In the genomic region with DNA sequence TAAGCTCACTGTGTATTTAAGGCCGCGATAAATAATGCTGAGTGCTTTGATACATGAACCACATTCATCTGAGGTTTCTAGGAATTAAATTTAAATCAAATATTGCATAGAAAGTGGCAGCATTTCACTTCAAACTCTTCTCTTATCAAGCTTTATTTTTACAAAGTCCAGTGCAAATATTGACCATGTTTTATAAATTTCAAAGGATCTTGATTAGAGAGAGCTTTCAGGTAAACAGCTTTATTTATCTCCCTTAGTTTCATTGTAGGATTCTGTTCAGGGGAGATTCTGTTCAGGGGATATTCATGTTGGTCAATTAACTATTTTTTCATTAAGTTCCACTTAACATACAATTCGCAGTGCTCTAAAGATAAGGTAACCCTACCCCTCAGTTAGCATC, we compare ENCODE assay signal across 17 cellular contexts.
DNase-seq lines count a peak whose midpoint lies in the region; ATAC-seq, FAIRE-seq and TF ChIP-seq lines count a peak whose summit lies in the region.
"Had no signal": no experiment of that assay in that cellular context is flagged by ENCODE, and none has a peak within 500 bp of the region (broad histone marks: within the 10 kb centered on the region; RNA-seq: fewer than 3 reads in every experiment).

No MANE protein-coding gene starts in this region.

- H3K79me2 ChIP-seq in H1 (ENCODE audit: control insufficient read depth in 1 of 2, insufficient read depth in 2 of 2, low read length in 2 of 2), result no peaks in the 10 kb centered on the region

- WGBS in H1 (ENCODE audit: extremely low coverage in 1 of 2, insufficient coverage in 1 of 2, insufficient read length in 1 of 2, insufficient replicate concordance in 2 of 2, low coverage in 1 of 2, low lambda C conversion rate in 2 of 2, missing lambda C conversion rate in 1 of 2), 2 experiments, result 85% methylated on average over 3 of the region's 3 CpGs; no CpG with 5 or more reads in 1 of the 2 experiments
- WGBS in neuronal stem cell (ENCODE audit: extremely low coverage in 2 of 2, insufficient read length in 2 of 2, insufficient replicate concordance in 1 of 2), 2 donors, result no CpG with 5 or more reads among the region's 3 CpGs

- H3K27ac ChIP-seq in H1 (ENCODE audit: low read depth, low read length) (no peak overlapping the region), neuronal stem cell (replicated peaks; ENCODE audit: low read length) (no peak overlapping the region)
- H3K27ac ChIP-seq: KMS-11 had no signal

- H3K36me3 ChIP-seq in H1 (ENCODE audit: control insufficient read depth in 2 of 4, insufficient read depth in 4 of 4, low read length in 3 of 4), result no peaks in the 10 kb centered on the region
- H3K36me3 ChIP-seq in neuronal stem cell (replicated peaks in 1 of 2; ENCODE audit: control insufficient read depth in 2 of 2, insufficient read depth in 2 of 2, low read length in 2 of 2), result no peaks in the 10 kb centered on the region

- H3K23ac ChIP-seq in H1 (ENCODE audit: insufficient read length) (no peak overlapping the region), neuronal stem cell (ENCODE audit: low read depth, low read length, poor library complexity) (no peak overlapping the region)

- H3K4me3 ChIP-seq in H1 (ENCODE audit: extremely low read depth in 1 of 4, insufficient read depth in 2 of 4, low read depth in 3 of 4, low read length in 4 of 4) (no peak overlapping the region), neuronal stem cell (ENCODE audit: low read length in 2 of 2) (no peak overlapping the region)

- no peaks in the 10 kb centered on the region for H3K23me2 ChIP-seq in H1 (ENCODE audit: low read depth, low read length)

- no peak for TF ChIP-seq EP300 in H1 (IDR thresholded peaks at IDR 0.05; ENCODE audit: borderline replicate concordance in 1 of 2, low read depth in 2 of 2, low read length in 2 of 2)

- H3K9me3 ChIP-seq in H1 (ENCODE audit: insufficient read depth in 2 of 2, low read depth in 1 of 2, low read length in 1 of 2) (no peaks in the 10 kb centered on the region), neuronal stem cell (replicated peaks in 1 of 2; ENCODE audit: control insufficient read depth in 2 of 2, insufficient read depth in 1 of 2, low read depth in 1 of 2, low read length in 2 of 2) (no peaks in the 10 kb centered on the region)

- no peak overlapping the region for H3K4ac ChIP-seq in H1 (replicated peaks; ENCODE audit: insufficient read length, low read depth, low read length)
- H3K4ac ChIP-seq in neuronal stem cell (ENCODE audit: low read length), result no peak overlapping the region

- no peak overlapping the region for H4K8ac ChIP-seq in H1 (ENCODE audit: extremely low read depth, insufficient read depth, low read length)
- H4K8ac ChIP-seq in neuronal stem cell (ENCODE audit: low read depth, low read length), result no peak overlapping the region

- no peak overlapping the region for H2AK5ac ChIP-seq in H1 (ENCODE audit: low read depth, low read length)
- no peak overlapping the region for H2AK5ac ChIP-seq in neuronal stem cell (ENCODE audit: low read depth, low read length)

- ATAC-seq in HG03469 (IDR thresholded peaks at IDR 0.05; ENCODE audit: unreplicated experiment), result no peak

- TF ChIP-seq POLR2A in H54 (IDR thresholded peaks at IDR 0.05; ENCODE audit: low read depth, low read length) (no peak), H1 (IDR thresholded peaks at IDR 0.05; ENCODE audit: control extremely low read depth in 1 of 2, low read depth in 2 of 2, low read length in 2 of 2) (no peak)

- H3K4me1 ChIP-seq in H1 (replicated peaks in 1 of 4; ENCODE audit: control insufficient read depth in 3 of 4, insufficient read depth in 4 of 4, low read length in 3 of 4) (peaks cover 0 to 3% (median 2%) of the 10 kb centered on the region in 4 experiments; a peak in 4 of 7 replicates), neuronal stem cell (ENCODE audit: control insufficient read depth in 2 of 2, insufficient read depth in 1 of 2, low read depth in 1 of 2, low read length in 2 of 2) (peaks cover 2 to 5% of the 10 kb centered on the region in 2 donors)

- no peak overlapping the region for H2BK12ac ChIP-seq in H1 (ENCODE audit: low read depth, low read length)
- no peak overlapping the region for H2BK12ac ChIP-seq in neuronal stem cell (ENCODE audit: low read length)

- H3K18ac ChIP-seq in H1 (ENCODE audit: extremely low read depth, low read length) (no peak overlapping the region), neuronal stem cell (ENCODE audit: low read length) (no peak overlapping the region)

- H3K79me1 ChIP-seq in H1 (ENCODE audit: low read depth, low read length) (no peaks in the 10 kb centered on the region), neuronal stem cell (ENCODE audit: low read depth, low read length) (no peaks in the 10 kb centered on the region)

- H3K9ac ChIP-seq in H1 (replicated peaks in 1 of 4; ENCODE audit: extremely low read depth in 1 of 4, low read depth in 3 of 4, low read length in 3 of 4) (no peak overlapping the region), neuronal stem cell (ENCODE audit: low read depth, low read length, poor library complexity) (no peak overlapping the region)
- H3K9ac ChIP-seq: KMS-11 had no signal

- no peak overlapping the region for H2BK120ac ChIP-seq in H1 (replicated peaks; ENCODE audit: low read depth, low read length)
- H2BK120ac ChIP-seq in neuronal stem cell (ENCODE audit: low read depth, low read length), result no peak overlapping the region

- H2BK20ac ChIP-seq in H1 (ENCODE audit: low read length), result no peak overlapping the region

- H3K14ac ChIP-seq in H1 (ENCODE audit: insufficient read length), result no peak overlapping the region
- H3K14ac ChIP-seq in neuronal stem cell (ENCODE audit: low read length), result no peak overlapping the region

- H2AFZ ChIP-seq in H1 (ENCODE audit: low read length) (0 out of 2 replicates have a peak overlapping the region, but pooled peaks have one; percentile 25), neuronal stem cell (ENCODE audit: low read length) (peak overlapping the region; percentile 71)

- FAIRE-seq in H54 (lab: Jason Lieb, UNC) (peak; percentile 61), H1 (lab: Jason Lieb, UNC) (no peak)
- FAIRE-seq: GM19239 had no signal

- H3K56ac ChIP-seq in H1 (replicated peaks; ENCODE audit: insufficient read length, low read depth, low read length), result no peak overlapping the region

- H2BK15ac ChIP-seq in H1 (ENCODE audit: low read length), result no peak overlapping the region
- no peak overlapping the region for H2BK15ac ChIP-seq in neuronal stem cell (ENCODE audit: low read length)

- DNase-seq in NCI-H748 (lab: John Stamatoyannopoulos, UW; ENCODE audit: unreplicated experiment) (peak; percentile 37), NCI-H748 treated with DMSO at 0.1 percent for 48 hours (lab: John Stamatoyannopoulos, UW) (no peak), H54 (ENCODE audit: insufficient read length, low spot score) (no peak), H1 (ENCODE audit: low read depth in 1 of 2, low spot score in 2 of 2) (no peak), neuronal stem cell (ENCODE audit: low spot score) (no peak)
- no peak for DNase-seq in stimulated activated CD4-positive, alpha-beta T cell treated with anti-CD3 and anti-CD28 coated beads, Interleukin-4, amount 100 ng/mL, for 4 hours
- DNase-seq: C1 segment of cervical spinal cord; CD4-positive, CD25-positive, alpha-beta regulatory T cell; CD8-positive, alpha-beta memory T cell; COR-L47; DMS 273 treated with DMSO at 0.1 percent for 48 hours; DMS79; GF-D8; H9 had no signal

- H3K4me2 ChIP-seq in H1 (ENCODE audit: insufficient read depth in 1 of 2, low read depth in 2 of 2, low read length in 2 of 2) (0 out of 4 replicates have a peak overlapping the region, but pooled peaks of 1 of the 2 experiments have one; percentile 27), neuronal stem cell (ENCODE audit: insufficient read depth, low read length, poor library complexity, severe bottlenecking) (no peak overlapping the region)

- no peak for TF ChIP-seq CTCF in H1 (IDR thresholded peaks at IDR 0.05; ENCODE audit: control extremely low read depth in 1 of 3, insufficient read depth in 1 of 3, low read depth in 1 of 3, low read length in 3 of 3)

- no peak for TF ChIP-seq RAD21 in H1 (IDR thresholded peaks at IDR 0.05 in 1 of 2, conservative IDR thresholded peaks at IDR 0.05 in 1 of 2; ENCODE audit: low read depth in 2 of 2, low read length in 2 of 2)

- CTCF ChIA-PET in H1 (lab: Charles Lee; ENCODE audit: partially characterized antibody), result interaction anchor here (1.0 to 1.9 kb wide), 5 partner anchors 11 to 64 kb away, joined by 3 to 6 read pairs (median 3); no protein-coding TSS in a partner anchor

- no peak overlapping the region for H4K5ac ChIP-seq in H1 (ENCODE audit: insufficient read length, low read depth, low read length)

- POLR2A ChIA-PET in H1 (lab: Charles Lee; ENCODE audit: partially characterized antibody), result interaction anchor here (1.2 kb wide), 1 partner anchor 9 kb away, joined by 3 read pairs; no protein-coding TSS in a partner anchor

- H3K27me3 ChIP-seq in H1 (replicated peaks in 1 of 4; ENCODE audit: control insufficient read depth in 3 of 4, extremely low read depth in 1 of 4, insufficient read depth in 3 of 4, low read length in 3 of 4) (no peaks in the 10 kb centered on the region), neuronal stem cell (ENCODE audit: control insufficient read depth in 3 of 3, insufficient read depth in 3 of 3, low read depth in 1 of 3, low read length in 3 of 3) (peaks cover 0 to 5% (median 0%) of the 10 kb centered on the region in 3 experiments)

- H4K20me1 ChIP-seq in H1 (replicated peaks in 1 of 2; ENCODE audit: control insufficient read depth in 1 of 2, insufficient read depth in 2 of 2, low read length in 2 of 2), result no peaks in the 10 kb centered on the region

- H4K91ac ChIP-seq in H1 (replicated peaks; ENCODE audit: insufficient read length, low read length), result no peak overlapping the region
- H4K91ac ChIP-seq in neuronal stem cell (ENCODE audit: low read depth, low read length, poor library complexity), result no peak overlapping the region

- no peak overlapping the region for H2BK5ac ChIP-seq in H1 (ENCODE audit: low read depth, low read length)
- H2BK5ac ChIP-seq in neuronal stem cell (ENCODE audit: low read length), result no peak overlapping the region

TF ChIP-seq in H1, 55 proteins besides CTCF, POLR2A, EP300 and RAD21:
- no peak for TF ChIP-seq SP1 (IDR thresholded peaks at IDR 0.05; ENCODE audit: low read depth, low read length)
